ENCODE assay signal across 9 cellular contexts in genomic region chr16:643050-643368, GRCh38.
DNase-seq lines count a peak whose midpoint lies in the region; ATAC-seq and TF ChIP-seq lines count a peak whose summit lies in the region.
"Had no signal": no experiment of that assay in that cellular context is flagged by ENCODE, and none has a peak within 500 bp of the region (broad histone marks: within the 10 kb centered on the region; RNA-seq: fewer than 3 reads in every experiment).

No MANE protein-coding gene starts in this region.

- no peak for ATAC-seq in HG02852 (IDR thresholded peaks at IDR 0.05; ENCODE audit: unreplicated experiment)
- ATAC-seq in HG02885 (IDR thresholded peaks at IDR 0.05; ENCODE audit: poor library complexity, unreplicated experiment) = no peak

- no peaks in the 10 kb centered on the region for H3K9me3 ChIP-seq in ES-I3 (ENCODE audit: control insufficient read depth, insufficient read depth, low read length)

- H3K4me3 ChIP-seq in fibroblast of pulmonary artery (replicated peaks; ENCODE audit: low read depth, low read length) = peak overlapping the region; percentile 70
- H3K4me3 ChIP-seq in rectal smooth muscle tissue (ENCODE audit: low read length) = peak overlapping the region; percentile 71

- no peak for TF ChIP-seq CTCF in fibroblast of pulmonary artery (IDR thresholded peaks at IDR 0.05; ENCODE audit: low read length, missing control alignments)

- DNase-seq in RPMI8226 (peak; percentile 43), fibroblast of pulmonary artery (ENCODE audit: low read depth) (no peak), NCI-H1048 (lab: John Stamatoyannopoulos, UW) (no peak), NCI-H524 treated with DMSO at 0.1 percent for 48 hours (lab: John Stamatoyannopoulos, UW) (no peak)
- DNase-seq: NCI-H1694 had no signal

- H3K36me3 ChIP-seq in ES-I3 (ENCODE audit: insufficient read depth, low read length) = no peaks in the 10 kb centered on the region
- no peaks in the 10 kb centered on the region for H3K36me3 ChIP-seq in rectal smooth muscle tissue (ENCODE audit: control insufficient read depth, insufficient read depth, low read length)

- H3K27ac ChIP-seq in rectal smooth muscle tissue (ENCODE audit: low read depth, low read length) = peak overlapping the region; percentile 91

- H3K4me1 ChIP-seq in ES-I3 (ENCODE audit: insufficient read depth, low read length) (peaks cover 9% of the 10 kb centered on the region; the same call in 1 of the 2 replicates), rectal smooth muscle tissue (ENCODE audit: control insufficient read depth, insufficient read depth, low read length) (peaks cover 5% of the 10 kb centered on the region)

- no peaks in the 10 kb centered on the region for H3K27me3 ChIP-seq in rectal smooth muscle tissue (ENCODE audit: control insufficient read depth, insufficient read depth, low read length)

- H3K9ac ChIP-seq in ES-I3 (ENCODE audit: low read depth, low read length) (peak overlapping the region; percentile 70; the same call in 1 of the 2 replicates), rectal smooth muscle tissue (ENCODE audit: low read length) (peak overlapping the region; percentile 60)
